Comparison of ENCODE assay signal across 14 cellular contexts in genomic region chr11:125505518-125505917, GRCh38. TPM values are rescaled to one million over a fixed set of nuclear protein-coding genes. Genes with fewer than 3 reads are reported as not detected.
"Had no signal": no experiment of that assay in that cellular context is flagged by ENCODE, and none has a peak within 500 bp of the region (broad histone marks: within the 10 kb centered on the region; RNA-seq: fewer than 3 reads in every experiment).

No MANE protein-coding gene starts in this region.

- H3K4me3 ChIP-seq: esophagus squamous epithelium, ovary, right atrium auricular region had no signal

- ATAC-seq: effector memory CD8-positive, alpha-beta T cell; left ventricle myocardium superior; naive thymus-derived CD4-positive, alpha-beta T cell had no signal

- H3K9me3 Mint-ChIP-seq: dendritic cell treated with granulocyte-macrophage colony-stimulating factor and Interleukin-4, amounts not matched to agents 40 ng/mL and 50 ng/mL, for 4 days; effector memory CD8-positive, alpha-beta T cell; immature natural killer cell; type B pancreatic cell had no signal

- H3K36me3 ChIP-seq: esophagus squamous epithelium, ovary, right atrium auricular region had no signal

- H3K36me3 Mint-ChIP-seq: immature natural killer cell; naive thymus-derived CD4-positive, alpha-beta T cell; type B pancreatic cell had no signal

- H3K27me3 ChIP-seq: ovary, right atrium auricular region had no signal

- H3K4me3 Mint-ChIP-seq: dendritic cell treated with granulocyte-macrophage colony-stimulating factor and Interleukin-4, amounts not matched to agents 40 ng/mL and 50 ng/mL, for 4 days; effector memory CD8-positive, alpha-beta T cell; immature natural killer cell; naive thymus-derived CD4-positive, alpha-beta T cell; nephron progenitor cell; type B pancreatic cell had no signal

- H3K27me3 Mint-ChIP-seq: dendritic cell treated with granulocyte-macrophage colony-stimulating factor and Interleukin-4, amounts not matched to agents 40 ng/mL and 50 ng/mL, for 4 days had no signal

- H3K4me1 ChIP-seq: esophagus squamous epithelium, right atrium auricular region had no signal

- H3K9me3 ChIP-seq: esophagus squamous epithelium, ovary, right atrium auricular region had no signal

- DNase-seq: effector memory CD8-positive, alpha-beta T cell; esophagus squamous epithelium; foreskin fibroblast; immature natural killer cell; left ventricle myocardium superior; naive thymus-derived CD4-positive, alpha-beta T cell; nephron progenitor cell; ovary; small intestine; stimulated activated CD4-positive, alpha-beta T cell treated with anti-CD3 and anti-CD28 coated beads, Interleukin-12 subunit alpha, Interleukin-12 subunit beta, amount 100 ng/mL, for 4 hours; stimulated activated naive CD4-positive, alpha-beta T cell treated with Interleukin-2 at 50 U/mL for 16 hours had no signal

- H3K27ac Mint-ChIP-seq: dendritic cell treated with granulocyte-macrophage colony-stimulating factor and Interleukin-4, amounts not matched to agents 40 ng/mL and 50 ng/mL, for 4 days; effector memory CD8-positive, alpha-beta T cell; nephron progenitor cell; type B pancreatic cell had no signal

- H3K27ac ChIP-seq: esophagus squamous epithelium, ovary, right atrium auricular region had no signal

RNA-seq across cellular contexts. Expression of gene FEZ1, which starts 9.5 kb away (rescaled TPM):
- polyA plus RNA-seq: naive thymus-derived CD4-positive, alpha-beta T cell had no signal
